In the genomic region with DNA sequence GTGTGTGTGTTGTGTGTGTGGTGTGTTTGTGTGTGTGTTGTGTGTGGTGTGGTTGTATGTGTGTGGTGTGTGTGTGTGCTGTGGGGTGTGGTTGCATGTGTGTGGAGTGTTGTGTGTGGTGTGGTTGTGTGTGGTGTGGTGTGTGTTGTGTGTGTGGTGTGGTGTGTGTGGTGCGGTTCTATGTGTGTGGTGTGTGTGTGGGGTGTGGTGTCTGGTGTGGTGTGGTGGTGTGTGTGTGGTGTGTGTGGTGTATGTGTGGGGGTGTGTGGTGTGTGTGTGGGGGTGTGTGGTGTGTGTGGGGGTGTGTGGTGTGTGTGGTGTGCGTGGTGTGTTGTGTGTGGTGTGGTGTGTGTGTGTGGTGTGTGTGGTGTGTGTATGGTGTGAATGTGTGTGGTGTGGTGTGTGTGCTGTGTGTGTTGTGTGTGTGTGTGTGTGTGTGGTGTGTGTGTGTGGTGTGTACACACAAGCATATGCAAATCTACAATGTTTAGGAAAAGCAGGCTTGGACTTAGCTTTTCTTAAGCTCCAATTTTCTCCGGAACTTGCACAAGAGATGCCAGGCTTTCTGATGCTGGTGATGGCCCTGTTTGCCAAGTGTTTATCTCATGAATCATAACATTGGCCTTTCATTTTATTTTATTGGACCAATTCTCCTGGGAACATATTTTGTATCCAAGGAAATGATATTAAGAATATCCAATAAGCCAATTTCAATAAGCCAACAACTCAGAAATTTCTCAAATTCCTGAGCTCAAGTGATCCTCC, we compare ENCODE assay signal across 13 cellular contexts.
DNase-seq lines count a peak whose midpoint lies in the region; ATAC-seq and TF ChIP-seq lines count a peak whose summit lies in the region.
"Had no signal": no experiment of that assay in that cellular context is flagged by ENCODE, and none has a peak within 500 bp of the region (broad histone marks: within the 10 kb centered on the region; RNA-seq: fewer than 3 reads in every experiment).

No MANE protein-coding gene starts in this region.

- no TSS peak for BruUV-seq in mammary epithelial cell (replicated peaks; lab: Mats Ljungman, UMichigan)

- DNase-seq in Caki2 (ENCODE audit: low read depth), result peak; percentile 8
- peak; percentile 40 for DNase-seq in M059J (ENCODE audit: low read depth)
- peak; percentile 20 for DNase-seq in mammary epithelial cell
- DNase-seq in naive thymus-derived CD4-positive, alpha-beta T cell, result no peak
- no peak for DNase-seq in superior temporal gyrus (ENCODE audit: extremely low spot score)
- no peak for DNase-seq in iPS-NIHi7 (ENCODE audit: extremely low spot score)
- no peak for DNase-seq in GM19240 (ENCODE audit: insufficient read length, low spot score)
- no peak for DNase-seq in AML-193 (lab: John Stamatoyannopoulos, UW)
- DNase-seq: Calu3, left colon, NCI-H1092, NCI-H526, nucleus accumbens had no signal

- peaks cover 0 to 22% (median 0%) of the 10 kb centered on the region in 5 donors for H3K27me3 Mint-ChIP-seq in naive thymus-derived CD4-positive, alpha-beta T cell

- peaks cover 0 to 4% (median 0%) of the 10 kb centered on the region in 11 donors for H3K9me3 Mint-ChIP-seq in naive thymus-derived CD4-positive, alpha-beta T cell

- no peaks in the 10 kb centered on the region for H3K36me3 Mint-ChIP-seq in naive thymus-derived CD4-positive, alpha-beta T cell

- no peak overlapping the region for H3K4me3 ChIP-seq in mammary epithelial cell (replicated peaks in 1 of 3; ENCODE audit: insufficient read depth in 1 of 3, low read depth in 2 of 3, low read length in 3 of 3)
- no peak overlapping the region for H3K4me3 ChIP-seq in naive thymus-derived CD4-positive, alpha-beta T cell (ENCODE audit: low read length)

- no peaks in the 10 kb centered on the region for H3K27me3 ChIP-seq in mammary epithelial cell (ENCODE audit: insufficient read depth, low read length)
- H3K27me3 ChIP-seq in naive thymus-derived CD4-positive, alpha-beta T cell (ENCODE audit: control insufficient read depth in 2 of 2, insufficient read depth in 2 of 2, low read length in 2 of 2), result no peaks in the 10 kb centered on the region

- no peak overlapping the region for H3K27ac Mint-ChIP-seq in naive thymus-derived CD4-positive, alpha-beta T cell

- H3K4me1 Mint-ChIP-seq in naive thymus-derived CD4-positive, alpha-beta T cell, result peaks cover 0 to 4% (median 0%) of the 10 kb centered on the region in 7 donors

- no peak overlapping the region for H3K4me3 Mint-ChIP-seq in naive thymus-derived CD4-positive, alpha-beta T cell

- in situ Hi-C loops in Caki2 (cut with HindIII; ENCODE audit: low pct_unique_long_range_greater_than_20kb, low sequenced_read_pairs), result no loop called here
- in situ Hi-C loops in mammary epithelial cell (cut with MboI; ENCODE audit: low sequenced_read_pairs in 2 of 2), result no loop called here

- no peaks in the 10 kb centered on the region for H4K20me1 ChIP-seq in mammary epithelial cell (ENCODE audit: insufficient read depth, low read length)

- no peak overlapping the region for H2AFZ ChIP-seq in mammary epithelial cell (ENCODE audit: low read depth, low read length)

- H3K27ac ChIP-seq in mammary epithelial cell (ENCODE audit: insufficient read depth, low read depth, low read length), result no peak overlapping the region
- no peak overlapping the region for H3K27ac ChIP-seq in naive thymus-derived CD4-positive, alpha-beta T cell (ENCODE audit: low read depth, low read length)

- intact Hi-C loops in mammary epithelial cell (cut with micrococcal nuclease), result no loop called here
- intact Hi-C loops in naive thymus-derived CD4-positive, alpha-beta T cell (cut with micrococcal nuclease), result no loop called here

- 55% methylated on average over 2 of the region's 3 CpGs for WGBS in mammary epithelial cell (ENCODE audit: low coverage, missing lambda C conversion rate)

- H3K9ac ChIP-seq in mammary epithelial cell (ENCODE audit: insufficient read depth, low read length), result no peak overlapping the region

- dilution Hi-C loops in mammary epithelial cell (cut with HindIII; ENCODE audit: low sequenced_read_pairs), result no loop called here

- H3K4me2 ChIP-seq in mammary epithelial cell (ENCODE audit: insufficient read depth, low read depth, low read length), result no peak overlapping the region

- no peak for TF ChIP-seq CTCF in mammary epithelial cell (conservative IDR thresholded peaks at IDR 0.05 in 1 of 2, IDR thresholded peaks at IDR 0.05 in 1 of 2; ENCODE audit: extremely low read depth in 1 of 2, insufficient read depth in 1 of 2, low read depth in 1 of 2, low read length in 2 of 2)

- CTCF ChIA-PET in mammary epithelial cell (lab: Charles Lee; ENCODE audit: low non-redundant PET), result no interaction called here
- CTCF ChIA-PET in naive thymus-derived CD4-positive, alpha-beta T cell (lab: Charles Lee), result no interaction called here

- H3K36me3 ChIP-seq in mammary epithelial cell (ENCODE audit: insufficient read depth, low read length), result no peaks in the 10 kb centered on the region
- no peaks in the 10 kb centered on the region for H3K36me3 ChIP-seq in naive thymus-derived CD4-positive, alpha-beta T cell (ENCODE audit: control insufficient read depth in 2 of 3, insufficient read depth in 3 of 3, low read length in 3 of 3)

- ATAC-seq in naive thymus-derived CD4-positive, alpha-beta T cell, result peak; percentile 18
- ATAC-seq: left colon had no signal

- no peaks in the 10 kb centered on the region for H3K4me1 ChIP-seq in mammary epithelial cell (ENCODE audit: insufficient read depth, low read length)
- H3K4me1 ChIP-seq in naive thymus-derived CD4-positive, alpha-beta T cell (ENCODE audit: control insufficient read depth in 2 of 2, insufficient read depth in 2 of 2, low read length in 2 of 2), result no peaks in the 10 kb centered on the region

- no peaks in the 10 kb centered on the region for H3K9me3 ChIP-seq in mammary epithelial cell (replicated peaks; ENCODE audit: insufficient read depth, low read length)
- no peaks in the 10 kb centered on the region for H3K9me3 ChIP-seq in naive thymus-derived CD4-positive, alpha-beta T cell (ENCODE audit: control insufficient read depth in 2 of 3, low read length in 3 of 3)

- POLR2A ChIA-PET in naive thymus-derived CD4-positive, alpha-beta T cell (lab: Charles Lee), result no interaction called here

- H3K79me2 ChIP-seq in mammary epithelial cell (ENCODE audit: insufficient read depth, low read length), result no peaks in the 10 kb centered on the region

Comparison
In these comparisons a context has a peak if more than half of its experiments do, and no peak if none do; other contexts are left out.
1. DNase-seq: peak in Caki2 (single experiment), M059J (single experiment) and mammary epithelial cell (single experiment); none in naive thymus-derived CD4-positive, alpha-beta T cell (0 of 9), superior temporal gyrus (single experiment), iPS-NIHi7 (single experiment), GM19240 (single experiment) and AML-193 (0 of 2).